Comparison of ENCODE assay signal across 18 cellular contexts in the genomic region with DNA sequence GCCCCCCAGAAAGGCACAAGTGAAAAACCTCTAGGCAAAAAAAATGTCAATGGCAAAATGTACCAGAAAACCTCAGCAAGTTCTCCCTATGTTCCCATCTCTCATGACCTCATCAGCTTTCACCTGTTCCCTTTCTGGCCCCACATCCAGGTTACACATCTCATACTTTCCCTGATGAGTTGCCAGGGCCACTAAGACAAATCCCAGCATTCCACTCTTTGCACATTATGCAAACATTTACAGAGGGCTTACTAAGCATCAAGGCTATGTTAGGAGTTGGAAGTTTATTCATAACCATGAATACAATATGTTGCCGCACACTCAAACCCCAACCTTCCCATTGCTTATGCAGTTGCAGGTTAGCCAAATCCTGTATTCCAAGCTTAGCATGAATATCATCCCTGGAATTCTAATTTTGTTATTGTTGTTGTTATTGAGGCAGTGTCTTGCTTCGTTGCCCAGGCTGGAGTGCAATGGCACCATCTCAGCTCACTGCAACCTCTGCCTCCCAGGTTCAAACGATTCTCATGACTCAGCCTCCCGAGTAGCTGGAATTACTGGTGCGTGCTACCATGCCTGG.
"Had no signal": no experiment of that assay in that cellular context is flagged by ENCODE, and none has a peak within 500 bp of the region (broad histone marks: within the 10 kb centered on the region; RNA-seq: fewer than 3 reads in every experiment).

No MANE protein-coding gene starts in this region.

- H3K4me3 Mint-ChIP-seq: memory B cell, nephron, type B pancreatic cell had no signal

- ATAC-seq: heart right ventricle, left cardiac atrium, lower lobe of right lung had no signal

- DNase-seq: colonic mucosa; dermis blood vessel endothelial cell; heart right ventricle; hypothalamus; islet precursor cell; left cardiac atrium; left ventricle myocardium inferior; lower lobe of right lung; midbrain; naive B cell; occipital lobe; sigmoid colon; small intestine; stimulated activated CD4-positive, alpha-beta T cell treated with anti-CD3 and anti-CD28 coated beads, Interleukin-12 subunit alpha, Interleukin-12 subunit beta, amount 100 ng/mL, for 4 hours; stimulated activated naive CD4-positive, alpha-beta T cell had no signal

- H3K9me3 Mint-ChIP-seq: nephron, type B pancreatic cell had no signal

- H3K27ac Mint-ChIP-seq: memory B cell, nephron, type B pancreatic cell had no signal

- H3K36me3 Mint-ChIP-seq: type B pancreatic cell had no signal

- H3K27me3 Mint-ChIP-seq: naive B cell had no signal
